8 cellular contexts compared by ENCODE assay signal in genomic region chr2:109129356-109129920, GRCh38. TPM values are rescaled to one million over a fixed set of nuclear protein-coding genes. Genes with fewer than 3 reads are reported as not detected.
DNase-seq lines count a peak whose midpoint lies in the region; ATAC-seq and TF ChIP-seq lines count a peak whose summit lies in the region.

No MANE protein-coding gene starts in this region.

- ATAC-seq in GM19351 (IDR thresholded peaks at IDR 0.05; ENCODE audit: unreplicated experiment) = peak; percentile 18
- no peak for ATAC-seq in GM19455 (IDR thresholded peaks at IDR 0.05; ENCODE audit: unreplicated experiment)

- H3K9me3 Mint-ChIP-seq in immature natural killer cell = peaks cover 0 to 2% (median 0%) of the 10 kb centered on the region in 6 donors

- in situ Hi-C loops in astrocyte of the spinal cord (cut with HindIII; ENCODE audit: low sequenced_read_pairs) = no loop called here

- H3K27me3 ChIP-seq in MG63 = peaks cover 5% of the 10 kb centered on the region; the same call in 1 of the 2 replicates

- DNase-seq in MG63 = peak; percentile 23
- peak; percentile 34 for DNase-seq in astrocyte of the spinal cord (ENCODE audit: low read depth, low spot score)
- peak in 2 of 3 donors; percentile 9 to 17 for DNase-seq in immature natural killer cell
- DNase-seq in stimulated activated CD4-positive, alpha-beta T cell treated with anti-CD3 and anti-CD28 coated beads, Interleukin-15, amount 100 ng/mL, for 24 hours = peak; percentile 56
- no peak for DNase-seq in NCI-H2107 treated with DMSO at 0.1 percent for 48 hours (lab: John Stamatoyannopoulos, UW; ENCODE audit: unreplicated experiment)
- DNase-seq in foreskin melanocyte = no peak

- H3K4me3 ChIP-seq in MG63 (peak overlapping the region; percentile 41), astrocyte of the spinal cord (ENCODE audit: low read depth, low read length) (peak overlapping the region; percentile 73)

- peaks cover 7 to 23% (median 20%) of the 10 kb centered on the region in 3 donors for H3K27me3 Mint-ChIP-seq in immature natural killer cell (ENCODE audit: low read depth in 3 of 3)

- H3K4me1 Mint-ChIP-seq in immature natural killer cell = peaks cover 11 to 19% of the 10 kb centered on the region in 2 donors

- peak overlapping the region in 4 of 5 donors; percentile 33 to 64 (median 48) for H3K4me3 Mint-ChIP-seq in immature natural killer cell

- no peaks in the 10 kb centered on the region for H3K9me3 ChIP-seq in MG63

- H3K27ac Mint-ChIP-seq in immature natural killer cell = no peak overlapping the region

- no peaks in the 10 kb centered on the region for H3K36me3 Mint-ChIP-seq in immature natural killer cell

- no peak for TF ChIP-seq CTCF in astrocyte of the spinal cord (IDR thresholded peaks at IDR 0.05; ENCODE audit: low read depth, low read length)

- H3K36me3 ChIP-seq in MG63 = no peaks in the 10 kb centered on the region

RNA-seq across cellular contexts. Expression of gene SH3RF3, which starts 0.4 kb away (rescaled TPM):
- total RNA-seq in MG63 (2014; rRNA removed; shearing (Covaris generic); ENCODE audit: low replicate concordance) = 0.22 and 0.82 TPM in 2 replicates
- polyA plus RNA-seq in immature natural killer cell = not detected

Comparison
In these comparisons a context has a peak if more than half of its experiments do, and no peak if none do; other contexts are left out.
1. DNase-seq: peak in MG63 (single experiment), astrocyte of the spinal cord (single experiment), immature natural killer cell (2 of 3) and stimulated activated CD4-positive, alpha-beta T cell treated with anti-CD3 and anti-CD28 coated beads, Interleukin-15, amount 100 ng/mL, for 24 hours (single experiment); none in NCI-H2107 treated with DMSO at 0.1 percent for 48 hours (single experiment) and foreskin melanocyte (single experiment).